Comparison of ENCODE assay signal across 19 cellular contexts in genomic region chr12:123747309-123747708, GRCh38.
"Had no signal": no experiment of that assay in that cellular context is flagged by ENCODE, and none has a peak within 500 bp of the region (broad histone marks: within the 10 kb centered on the region; RNA-seq: fewer than 3 reads in every experiment).

No MANE protein-coding gene starts in this region.

- H3K27me3 ChIP-seq: cardiac muscle cell, heart left ventricle, right lobe of liver, stomach, suprapubic skin, tibial nerve had no signal

- ATAC-seq: heart left ventricle, left colon, right lobe of liver had no signal

- H3K27me3 Mint-ChIP-seq: activated CD4-positive, alpha-beta memory T cell treated with anti-CD3 and anti-CD28 coated beads for 36 hours; activated naive CD8-positive, alpha-beta T cell treated with anti-CD3 and anti-CD28 coated beads, Interleukin-2, amount 10 ng/mL, durations not matched to agents 7 days and 5 days; memory B cell had no signal

- H3K9me3 Mint-ChIP-seq: activated CD4-positive, alpha-beta memory T cell treated with anti-CD3 and anti-CD28 coated beads for 36 hours; activated naive CD8-positive, alpha-beta T cell treated with anti-CD3 and anti-CD28 coated beads, Interleukin-2, amount 10 ng/mL, durations not matched to agents 7 days and 5 days; memory B cell had no signal

- H3K4me1 ChIP-seq: right lobe of liver, stomach, suprapubic skin, tibial nerve had no signal

- H3K27ac Mint-ChIP-seq: activated CD4-positive, alpha-beta memory T cell treated with anti-CD3 and anti-CD28 coated beads for 36 hours; activated naive CD8-positive, alpha-beta T cell treated with anti-CD3 and anti-CD28 coated beads, Interleukin-2, amount 10 ng/mL, durations not matched to agents 7 days and 5 days had no signal

- DNase-seq: activated CD4-positive, alpha-beta memory T cell treated with anti-CD3 and anti-CD28 coated beads for 36 hours; activated CD4-positive, alpha-beta T cell treated with anti-CD3 and anti-CD28 coated beads for 1 hour; activated effector memory CD4-positive, alpha-beta T cell treated with anti-CD3 and anti-CD28 coated beads, Interleukin-2, amount 50 U/mL, for 16 hours; activated naive CD8-positive, alpha-beta T cell treated with anti-CD3 and anti-CD28 coated beads, Interleukin-2, amount 10 ng/mL, durations not matched to agents 7 days and 5 days; amygdala; cortex of kidney; heart left ventricle; left colon; posterior cingulate gyrus; right lobe of liver; stimulated activated CD4-positive, alpha-beta T cell treated with anti-CD3 and anti-CD28 coated beads, Interleukin-1b, Interleukin-23, amount 100 ng/mL, for 48 hours; stomach; WERI-Rb-1 had no signal

- H3K9me3 ChIP-seq: heart left ventricle, right lobe of liver, stomach, suprapubic skin, tibial nerve had no signal

- H3K4me3 ChIP-seq: cardiac muscle cell, heart left ventricle, right lobe of liver, skin epidermis, stomach, suprapubic skin, tibial nerve had no signal

- H3K27ac ChIP-seq: cardiac muscle cell, epithelial cell of prostate, heart left ventricle, right lobe of liver, skin epidermis, stomach, suprapubic skin, tibial nerve, WERI-Rb-1 had no signal

- H3K4me3 Mint-ChIP-seq: activated CD4-positive, alpha-beta memory T cell treated with anti-CD3 and anti-CD28 coated beads for 36 hours; activated naive CD8-positive, alpha-beta T cell treated with anti-CD3 and anti-CD28 coated beads, Interleukin-2, amount 10 ng/mL, durations not matched to agents 7 days and 5 days; memory B cell had no signal
